Comparison of ENCODE assay signal across 8 cellular contexts in genomic region chr4:40749717-40750460, GRCh38. TPM values are rescaled to one million over a fixed set of nuclear protein-coding genes. Genes with fewer than 3 reads are reported as not detected.
A peak's percentile ranks its signal among the peaks of the same experiment; 100 is the strongest.
DNase-seq lines count a peak whose midpoint lies in the region; ATAC-seq and TF ChIP-seq lines count a peak whose summit lies in the region.

TSS of gene NSUN7 (plus strand) at chr4:40749955. CDS start at chr4:40750694, 739 bp downstream.

- POLR2A ChIA-PET in RWPE1 (lab: Yijun Ruan, JAX; ENCODE audit: low non-redundant PET): no interaction called here

- peak; percentile 84 for ATAC-seq in memory B cell (ENCODE audit: low read depth)

- no peak for TF ChIP-seq CTCF in GM13976 (IDR thresholded peaks at IDR 0.05; ENCODE audit: borderline replicate concordance, control extremely low read depth, extremely low read depth, insufficient read depth, missing control alignments)
- TF ChIP-seq CTCF in RWPE1 (conservative IDR thresholded peaks at IDR 0.05; ENCODE audit: low read depth): no peak

- no peaks in the 10 kb centered on the region for H3K4me1 Mint-ChIP-seq in memory B cell

- H3K4me3 ChIP-seq in duodenal mucosa (ENCODE audit: low read depth in 1 of 2, low read length in 2 of 2) (peak within 1 kb of the TSS; percentile 77 to 91), stomach smooth muscle (ENCODE audit: low read length in 2 of 2) (peak within 1 kb of the TSS; percentile 70 to 84)

- peak within 1 kb of the TSS; percentile 53 for H3K27ac Mint-ChIP-seq in memory B cell

- H3K27ac ChIP-seq in RWPE1 (no peak within 1 kb of the TSS), duodenal mucosa (ENCODE audit: low read depth, low read length) (no peak within 1 kb of the TSS), stomach smooth muscle (ENCODE audit: low read length) (peak within 1 kb of the TSS; percentile 24)

- peaks cover 9% of the 10 kb centered on the region for H3K27me3 Mint-ChIP-seq in memory B cell

- H3K4me3 Mint-ChIP-seq in memory B cell: peak within 1 kb of the TSS; percentile 86

- in situ Hi-C loops in GM13976 (cut with MboI; ENCODE audit: low sequenced_read_pairs, unreplicated experiment) (no loop called here), G401 (cut with HindIII; ENCODE audit: low sequenced_read_pairs) (no loop called here)

- DNase-seq in GM13976 (ENCODE audit: low spot score) (peak; percentile 45), HK-2 (ENCODE audit: unreplicated experiment) (peak; percentile 80), RWPE1 (ENCODE audit: low spot score) (peak; percentile 34), memory B cell (ENCODE audit: low spot score in 2 of 2) (peak; percentile 44 to 57), G401 (ENCODE audit: low spot score) (no peak), hippocampal formation (lab: John Stamatoyannopoulos, UW) (no peak)

- H3K27me3 ChIP-seq in duodenal mucosa (ENCODE audit: control insufficient read depth in 1 of 2, insufficient read depth in 2 of 2, low read length in 2 of 2) (peaks cover 0 to 8% of the 10 kb centered on the region in 2 donors), stomach smooth muscle (ENCODE audit: control insufficient read depth in 1 of 2, insufficient read depth in 2 of 2, low read length in 2 of 2) (peaks cover 0 to 4% of the 10 kb centered on the region in 2 donors)

- H3K9ac ChIP-seq in duodenal mucosa (ENCODE audit: low read depth in 1 of 2, low read length in 2 of 2) (peak within 1 kb of the TSS; percentile 61 to 77), stomach smooth muscle (ENCODE audit: low read length in 2 of 2) (peak within 1 kb of the TSS; percentile 26 to 78)

- peaks cover 2% of the 10 kb centered on the region for H3K9me3 Mint-ChIP-seq in memory B cell

- CTCF ChIA-PET in RWPE1 (lab: Yijun Ruan, JAX): no interaction called here

- H3K36me3 ChIP-seq in duodenal mucosa (ENCODE audit: control insufficient read depth in 1 of 2, insufficient read depth in 2 of 2, low read length in 2 of 2) (no peaks in the 10 kb centered on the region), stomach smooth muscle (ENCODE audit: control insufficient read depth in 2 of 2, insufficient read depth in 2 of 2, low read length in 2 of 2) (no peaks in the 10 kb centered on the region)

- peaks cover 3% of the 10 kb centered on the region for H3K36me3 Mint-ChIP-seq in memory B cell

- H3K4me1 ChIP-seq in duodenal mucosa (ENCODE audit: control insufficient read depth in 1 of 2, insufficient read depth in 2 of 2, low read length in 2 of 2) (peaks cover 0 to 6% of the 10 kb centered on the region in 2 donors), stomach smooth muscle (ENCODE audit: control insufficient read depth, insufficient read depth, low read length) (peaks cover 11% of the 10 kb centered on the region)

- H3K9me3 ChIP-seq in duodenal mucosa (ENCODE audit: control insufficient read depth in 1 of 2, low read length in 2 of 2) (no peaks in the 10 kb centered on the region), stomach smooth muscle (ENCODE audit: control insufficient read depth in 2 of 2, low read length in 2 of 2) (no peaks in the 10 kb centered on the region)

RNA-seq across cellular contexts. Expression of gene NSUN7, which starts in this region (rescaled TPM):
- not detected in 2 replicates for total RNA-seq in G401 (2014; rRNA removed; shearing (Covaris generic))

Comparison
In these comparisons a context has a peak if more than half of its experiments do, and no peak if none do; other contexts are left out.
1. DNase-seq: peak in GM13976 (single experiment), HK-2 (single experiment), RWPE1 (single experiment) and memory B cell (2 of 2); none in G401 (single experiment) and hippocampal formation (0 of 2).